Comparison of ENCODE assay signal across 28 cellular contexts in the genomic region with DNA sequence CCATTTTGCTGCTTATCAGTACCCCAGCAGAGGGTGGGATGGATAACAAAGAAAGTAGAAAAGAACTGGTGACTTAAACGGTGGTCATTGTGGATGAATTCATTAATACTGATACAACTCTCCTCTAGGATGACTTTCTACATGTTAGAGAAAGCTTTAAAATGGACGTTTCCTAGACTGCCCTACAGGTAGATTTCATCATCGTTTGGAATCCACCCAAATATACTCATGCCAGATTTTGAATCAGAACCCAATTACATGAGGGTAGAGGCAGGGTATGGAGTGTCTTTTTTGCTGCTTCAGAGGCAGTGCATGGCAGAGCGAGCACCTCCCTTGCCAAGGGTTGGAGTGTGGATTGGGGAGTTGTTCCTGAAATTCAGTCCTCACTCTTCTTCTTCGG.
"Had no signal": no experiment of that assay in that cellular context is flagged by ENCODE, and none has a peak within 500 bp of the region (broad histone marks: within the 10 kb centered on the region; RNA-seq: fewer than 3 reads in every experiment).

No MANE protein-coding gene starts in this region.

- H3K4me3 ChIP-seq: dorsolateral prefrontal cortex, gastroesophageal sphincter, heart left ventricle, hepatocyte, left ventricle myocardium inferior, lower lobe of right lung, pancreas, right lobe of liver, thoracic aorta, tibial nerve, upper lobe of left lung had no signal

- H3K36me3 ChIP-seq: gastroesophageal sphincter, heart left ventricle, left ventricle myocardium inferior, lower lobe of right lung, neutrophil, pancreas, right lobe of liver, thoracic aorta, tibial nerve, upper lobe of left lung had no signal

- H3K4me1 ChIP-seq: gastroesophageal sphincter, heart left ventricle, left ventricle myocardium inferior, lower lobe of right lung, pancreas, right lobe of liver, tibial nerve, upper lobe of left lung had no signal

- H3K27ac Mint-ChIP-seq: memory B cell; naive B cell; stimulated activated naive B cell treated with anti-CD40 and anti-IgM and Interleukin-4, amounts not matched to agents 10 μg/mL and 1 μg/mL and 100 μg/mL, for 72 hours; stimulated activated naive CD8-positive, alpha-beta T cell treated with anti-CD3 and anti-CD28 coated beads, Interleukin-15, Interleukin-2, amounts not matched to agents 100 ng/mL and 50 ng/mL, for 24 hours had no signal

- H3K27me3 ChIP-seq: gastroesophageal sphincter, heart left ventricle, hepatocyte, neutrophil, pancreas, right lobe of liver, tibial nerve, upper lobe of left lung had no signal

- H2AFZ ChIP-seq: hepatocyte had no signal

- H3K9me3 ChIP-seq: gastroesophageal sphincter, heart left ventricle, left ventricle myocardium inferior, lower lobe of right lung, neutrophil, pancreas, right lobe of liver, thoracic aorta, tibial nerve, upper lobe of left lung had no signal

- DNase-seq: cortex of kidney; dorsolateral prefrontal cortex; effector CD4-positive, alpha-beta T cell; foreskin fibroblast; heart left ventricle; left cardiac atrium; left ventricle myocardium inferior; lower lobe of right lung; naive B cell; pancreas; right lobe of liver; small intestine; stimulated activated CD4-positive, alpha-beta T cell treated with anti-CD3 and anti-CD28 coated beads, Interleukin-15, amount 100 ng/mL, for 24 hours; stimulated activated CD4-positive, alpha-beta T cell treated with anti-CD3 and anti-CD28 coated beads, Interleukin-2, amount 100 ng/mL, for 48 hours; stimulated activated naive B cell treated with anti-CD40 and anti-IgM and Interleukin-4, amounts not matched to agents 10 μg/mL and 1 μg/mL and 100 μg/mL, for 72 hours; upper lobe of left lung had no signal

- H3K4me3 Mint-ChIP-seq: memory B cell; naive B cell; natural killer cell treated with Interleukin-12 subunit alpha and Interleukin-12 subunit beta and Interleukin-15 and Interleukin-18, amount 100 ng/mL, for 72 hours; neural crest cell; stimulated activated naive B cell treated with anti-CD40 and anti-IgM and Interleukin-4, amounts not matched to agents 10 μg/mL and 1 μg/mL and 100 μg/mL, for 72 hours; stimulated activated naive CD8-positive, alpha-beta T cell treated with anti-CD3 and anti-CD28 coated beads, Interleukin-15, Interleukin-2, amounts not matched to agents 100 ng/mL and 50 ng/mL, for 24 hours had no signal

- FAIRE-seq: pancreas, small intestine, urothelium cell line had no signal

- H3K4me1 Mint-ChIP-seq: naive B cell, neural crest cell had no signal

- H3K4me2 ChIP-seq: hepatocyte had no signal

- H3K9me3 Mint-ChIP-seq: memory B cell; natural killer cell treated with Interleukin-12 subunit alpha and Interleukin-12 subunit beta and Interleukin-15 and Interleukin-18, amount 100 ng/mL, for 72 hours; stimulated activated naive B cell treated with anti-CD40 and anti-IgM and Interleukin-4, amounts not matched to agents 10 μg/mL and 1 μg/mL and 100 μg/mL, for 72 hours; stimulated activated naive CD8-positive, alpha-beta T cell treated with anti-CD3 and anti-CD28 coated beads, Interleukin-15, Interleukin-2, amounts not matched to agents 100 ng/mL and 50 ng/mL, for 24 hours had no signal

- H3K36me3 Mint-ChIP-seq: memory B cell, naive B cell had no signal

- H3K79me2 ChIP-seq: hepatocyte had no signal

- H3K27ac ChIP-seq: dorsolateral prefrontal cortex, epithelial cell of prostate, gastroesophageal sphincter, heart left ventricle, hepatocyte, left ventricle myocardium inferior, lower lobe of right lung, neutrophil, pancreas, right lobe of liver, thoracic aorta, tibial nerve, upper lobe of left lung had no signal

- ATAC-seq: esophagus mucosa; gastroesophageal sphincter; heart left ventricle; left cardiac atrium; lower lobe of right lung; natural killer cell treated with Interleukin-12 subunit alpha and Interleukin-12 subunit beta and Interleukin-15 and Interleukin-18, amount 100 ng/mL, for 72 hours; pancreas; stimulated activated naive B cell treated with anti-CD40 and anti-IgM and Interleukin-4, amounts not matched to agents 10 μg/mL and 1 μg/mL and 100 μg/mL, for 72 hours had no signal
